Comparison of ENCODE assay signal across 1 cellular context in genomic region chr3:183810643-183811594, GRCh38.
TF ChIP-seq lines count a peak whose summit lies in the region.

No MANE protein-coding gene starts in this region.

TF ChIP-seq in H1, 55 proteins besides CTCF, POLR2A, EP300 and RAD21:
- TF ChIP-seq POLR2AphosphoS5 (IDR thresholded peaks at IDR 0.05; ENCODE audit: low read depth, low read length) = 0 out of 2 replicates have a peak, but pooled peaks have one; percentile 3
- TF ChIP-seq, protein P1, sequence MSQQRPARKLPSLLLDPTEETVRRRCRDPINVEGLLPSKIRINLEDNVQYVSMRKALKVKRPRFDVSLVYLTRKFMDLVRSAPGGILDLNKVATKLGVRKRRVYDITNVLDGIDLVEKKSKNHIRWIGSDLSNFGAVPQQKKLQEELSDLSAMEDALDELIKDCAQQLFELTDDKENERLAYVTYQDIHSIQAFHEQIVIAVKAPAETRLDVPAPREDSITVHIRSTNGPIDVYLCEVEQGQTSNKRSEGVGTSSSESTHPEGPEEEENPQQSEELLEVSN (IDR thresholded peaks at IDR 0.05) = no peak
TF ChIP-seq in H1: peak in this region for 1.
